Comparison of ENCODE assay signal across 18 cellular contexts in the genomic region with DNA sequence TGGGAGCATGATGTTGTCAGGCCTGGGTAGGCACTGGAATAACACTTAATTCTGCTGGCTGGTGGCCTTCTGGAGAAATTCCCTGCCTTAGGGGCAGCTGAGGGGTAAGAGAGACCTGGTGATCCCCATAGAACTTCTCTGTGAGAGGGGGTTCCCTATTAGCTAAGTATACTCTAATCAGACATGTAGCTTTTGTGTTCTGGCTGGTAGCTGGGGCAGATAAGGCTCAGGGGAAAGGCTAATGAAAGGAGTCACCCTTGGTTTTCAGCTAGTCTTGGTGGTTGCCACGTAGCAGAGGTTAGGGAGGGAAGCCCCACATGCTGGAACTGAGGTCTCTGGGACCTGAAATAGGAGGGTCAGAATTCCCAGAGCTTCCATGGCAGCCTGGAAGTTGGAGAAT. TPM values are rescaled to one million over a fixed set of nuclear protein-coding genes. Genes with fewer than 3 reads are reported as not detected.
A peak's percentile ranks its signal among the peaks of the same experiment; 100 is the strongest.
DNase-seq lines count a peak whose midpoint lies in the region; ATAC-seq and TF ChIP-seq lines count a peak whose summit lies in the region.
"Had no signal": no experiment of that assay in that cellular context is flagged by ENCODE, and none has a peak within 500 bp of the region (broad histone marks: within the 10 kb centered on the region; RNA-seq: fewer than 3 reads in every experiment).

No MANE protein-coding gene starts in this region.

- H2AFZ ChIP-seq in Karpas-422 (ENCODE audit: low read length) (peak overlapping the region; percentile 85; the same call in 1 of the 2 replicates), neural progenitor cell (replicated peaks) (no peak overlapping the region)

- intact Hi-C loops in activated T-helper 2 cell treated with anti-CD3 and anti-CD28 coated beads, Interferon-gamma antibody, Interleukin-2, Interleukin-4, amounts not matched to agents 10 μg/mL and 5 μg/mL and 100 μg/mL, durations not matched to agents 14 hours and 24 hours and 36 hours (cut with micrococcal nuclease): loop anchor here (5.0 to 10.0 kb wide), 3 partner anchors 246 to 699 kb away; partner anchors contain the start of genes CIB1 and GDPGP1

- H3K4me3 Mint-ChIP-seq in activated CD4-positive, alpha-beta T cell treated with anti-CD3 and anti-CD28 coated beads, Interleukin-2, amount 10 ng/mL, durations not matched to agents 7 days and 5 days: peak overlapping the region; percentile 98
- no peak overlapping the region for H3K4me3 Mint-ChIP-seq in activated T-helper 2 cell treated with anti-CD3 and anti-CD28 coated beads, Interferon-gamma antibody, Interleukin-2, Interleukin-4, amounts not matched to agents 10 μg/mL and 5 μg/mL and 100 μg/mL, durations not matched to agents 14 hours and 24 hours and 36 hours (ENCODE audit: low read depth)
- peak overlapping the region; percentile 93 for H3K4me3 Mint-ChIP-seq in neural progenitor cell

- peaks cover 61% of the 10 kb centered on the region for H3K4me1 ChIP-seq in Karpas-422 (ENCODE audit: low read length)
- H3K4me1 ChIP-seq in neural progenitor cell: peaks cover 12% of the 10 kb centered on the region

- H3K9me3 ChIP-seq in Karpas-422 (ENCODE audit: low read length): no peaks in the 10 kb centered on the region
- no peaks in the 10 kb centered on the region for H3K9me3 ChIP-seq in neural progenitor cell (ENCODE audit: low read depth)
- H3K9me3 ChIP-seq: Caco-2, ovary, SK-N-SH had no signal

- H3K27ac ChIP-seq in Karpas-422 (ENCODE audit: low read length): peak overlapping the region; percentile 84
- no peak overlapping the region for H3K27ac ChIP-seq in neural progenitor cell
- H3K27ac ChIP-seq: brain microvascular endothelial cell, PC-9 had no signal

- peaks cover 17% of the 10 kb centered on the region for H3K36me3 Mint-ChIP-seq in activated CD4-positive, alpha-beta T cell treated with anti-CD3 and anti-CD28 coated beads, Interleukin-2, amount 10 ng/mL, durations not matched to agents 7 days and 5 days (ENCODE audit: low read depth)
- peaks cover 17% of the 10 kb centered on the region for H3K36me3 Mint-ChIP-seq in activated T-helper 2 cell treated with anti-CD3 and anti-CD28 coated beads, Interferon-gamma antibody, Interleukin-2, Interleukin-4, amounts not matched to agents 10 μg/mL and 5 μg/mL and 100 μg/mL, durations not matched to agents 14 hours and 24 hours and 36 hours (ENCODE audit: low read depth)
- H3K36me3 Mint-ChIP-seq in neural progenitor cell: peaks cover 8% of the 10 kb centered on the region

- no peaks in the 10 kb centered on the region for H3K36me3 ChIP-seq in Karpas-422 (ENCODE audit: insufficient read depth, low read length)
- no peaks in the 10 kb centered on the region for H3K36me3 ChIP-seq in neural progenitor cell
- H3K36me3 ChIP-seq: ovary had no signal

- H3K4me2 ChIP-seq in Karpas-422 (ENCODE audit: low read depth, low read length, poor library complexity, severe bottlenecking): peak overlapping the region; percentile 93
- H3K4me2 ChIP-seq in neural progenitor cell: no peak overlapping the region

- no peaks in the 10 kb centered on the region for H3K9me2 ChIP-seq in Karpas-422 (replicated peaks; ENCODE audit: insufficient read depth, low read length)
- H3K9me2 ChIP-seq: SK-N-SH had no signal

- peaks cover 16% of the 10 kb centered on the region for H3F3A ChIP-seq in neural progenitor cell (ENCODE audit: low read depth)

- CTCF ChIA-PET in activated CD4-positive, alpha-beta T cell treated with anti-CD3 and anti-CD28 coated beads, Interleukin-2, amount 10 ng/mL, durations not matched to agents 7 days and 5 days (lab: Charles Lee): interaction anchor here (1.1 to 9.8 kb wide), 31 partner anchors 10 to 640 kb away, joined by 3 to 140 read pairs (median 7); partner anchors contain the start of genes MAN2A2 and RCCD1

- peak overlapping the region; percentile 100 for H3K27ac Mint-ChIP-seq in activated CD4-positive, alpha-beta T cell treated with anti-CD3 and anti-CD28 coated beads, Interleukin-2, amount 10 ng/mL, durations not matched to agents 7 days and 5 days
- H3K27ac Mint-ChIP-seq in activated T-helper 2 cell treated with anti-CD3 and anti-CD28 coated beads, Interferon-gamma antibody, Interleukin-2, Interleukin-4, amounts not matched to agents 10 μg/mL and 5 μg/mL and 100 μg/mL, durations not matched to agents 14 hours and 24 hours and 36 hours: peak overlapping the region; percentile 49
- no peak overlapping the region for H3K27ac Mint-ChIP-seq in neural progenitor cell

- H3K79me2 ChIP-seq in Karpas-422 (ENCODE audit: low read length) (peaks cover 37% of the 10 kb centered on the region), neural progenitor cell (ENCODE audit: low read depth) (peaks cover 16% of the 10 kb centered on the region)

- POLR2A ChIA-PET in activated CD4-positive, alpha-beta T cell treated with anti-CD3 and anti-CD28 coated beads, Interleukin-2, amount 10 ng/mL, durations not matched to agents 7 days and 5 days (lab: Charles Lee): interaction anchor here (0.6 kb wide), 1 partner anchor 81 kb away, joined by 4 read pairs; no protein-coding TSS in a partner anchor

- no peak for DNase-seq in activated CD4-positive, alpha-beta T cell treated with anti-CD3 and anti-CD28 coated beads, Interleukin-2, amount 10 ng/mL, durations not matched to agents 7 days and 5 days
- DNase-seq in activated CD4-positive, alpha-beta T cell treated with anti-CD3 and anti-CD28 coated beads, Interleukin-2, amount 50 U/mL, for 4 hours: no peak
- peak; percentile 56 for DNase-seq in Karpas-422
- no peak for DNase-seq in activated T-helper 2 cell treated with anti-CD3 and anti-CD28 coated beads, Interferon-gamma antibody, Interleukin-2, Interleukin-4, amounts not matched to agents 10 μg/mL and 5 μg/mL and 100 μg/mL, durations not matched to agents 14 hours and 24 hours and 36 hours (ENCODE audit: low spot score)
- DNase-seq in neural progenitor cell (ENCODE audit: low spot score): no peak
- no peak for DNase-seq in retina
- DNase-seq in Ammon's horn (ENCODE audit: low spot score): no peak
- DNase-seq: brain microvascular endothelial cell, Caco-2, kidney, NCI-H2029, NCI-H524 treated with DMSO at 0.1 percent for 48 hours, ovary, PC-9, SK-N-SH, trophoblast cell had no signal

- no peak for ATAC-seq in GM21717 (IDR thresholded peaks at IDR 0.05; ENCODE audit: unreplicated experiment)
- ATAC-seq: GM12878 had no signal

- no peak for TF ChIP-seq CTCF in neural progenitor cell (IDR thresholded peaks at IDR 0.05)

- peaks cover 63% of the 10 kb centered on the region for H3K4me1 Mint-ChIP-seq in activated CD4-positive, alpha-beta T cell treated with anti-CD3 and anti-CD28 coated beads, Interleukin-2, amount 10 ng/mL, durations not matched to agents 7 days and 5 days
- peaks cover 48% of the 10 kb centered on the region for H3K4me1 Mint-ChIP-seq in activated T-helper 2 cell treated with anti-CD3 and anti-CD28 coated beads, Interferon-gamma antibody, Interleukin-2, Interleukin-4, amounts not matched to agents 10 μg/mL and 5 μg/mL and 100 μg/mL, durations not matched to agents 14 hours and 24 hours and 36 hours (ENCODE audit: low read depth)
- peaks cover 27% of the 10 kb centered on the region for H3K4me1 Mint-ChIP-seq in neural progenitor cell

- H3K4me3 ChIP-seq in Karpas-422 (ENCODE audit: low read length): peak overlapping the region; percentile 87; the same call in 1 of the 2 replicates
- no peak overlapping the region for H3K4me3 ChIP-seq in neural progenitor cell
- H3K4me3 ChIP-seq: GM12878, PC-9 had no signal

- H4K20me1 ChIP-seq in Karpas-422 (ENCODE audit: insufficient read depth, low read depth, low read length) (no peaks in the 10 kb centered on the region), neural progenitor cell (ENCODE audit: low read depth) (peaks cover 10% of the 10 kb centered on the region)

- H3K9me3 Mint-ChIP-seq in activated CD4-positive, alpha-beta T cell treated with anti-CD3 and anti-CD28 coated beads, Interleukin-2, amount 10 ng/mL, durations not matched to agents 7 days and 5 days: no peaks in the 10 kb centered on the region
- no peaks in the 10 kb centered on the region for H3K9me3 Mint-ChIP-seq in activated T-helper 2 cell treated with anti-CD3 and anti-CD28 coated beads, Interferon-gamma antibody, Interleukin-2, Interleukin-4, amounts not matched to agents 10 μg/mL and 5 μg/mL and 100 μg/mL, durations not matched to agents 14 hours and 24 hours and 36 hours
- no peaks in the 10 kb centered on the region for H3K9me3 Mint-ChIP-seq in neural progenitor cell

- H3K9ac ChIP-seq in Karpas-422 (ENCODE audit: low read length): peak overlapping the region; percentile 98
- no peak overlapping the region for H3K9ac ChIP-seq in neural progenitor cell

- no peaks in the 10 kb centered on the region for H3K27me3 ChIP-seq in Karpas-422 (ENCODE audit: low read length)
- peaks cover 15% of the 10 kb centered on the region for H3K27me3 ChIP-seq in neural progenitor cell
- H3K27me3 ChIP-seq: brain microvascular endothelial cell, ovary had no signal

- H3K27me3 Mint-ChIP-seq in activated CD4-positive, alpha-beta T cell treated with anti-CD3 and anti-CD28 coated beads, Interleukin-2, amount 10 ng/mL, durations not matched to agents 7 days and 5 days: no peaks in the 10 kb centered on the region
- no peaks in the 10 kb centered on the region for H3K27me3 Mint-ChIP-seq in activated T-helper 2 cell treated with anti-CD3 and anti-CD28 coated beads, Interferon-gamma antibody, Interleukin-2, Interleukin-4, amounts not matched to agents 10 μg/mL and 5 μg/mL and 100 μg/mL, durations not matched to agents 14 hours and 24 hours and 36 hours (ENCODE audit: low read depth)
- H3K27me3 Mint-ChIP-seq in neural progenitor cell (ENCODE audit: insufficient read depth, low read depth): peaks cover 8% of the 10 kb centered on the region

RNA-seq across cellular contexts. Expression of gene HDDC3, which starts 1.0 kb away (rescaled TPM):
- total RNA-seq in activated CD4-positive, alpha-beta T cell treated with anti-CD3 and anti-CD28 coated beads, Interleukin-2, amount 10 ng/mL, durations not matched to agents 7 days and 5 days: 10 to 100 TPM; 22.9 to 26.2 TPM
- total RNA-seq in Karpas-422 (2014; rRNA removed; shearing (Covaris generic); ENCODE audit: low replicate concordance): 15.9 and 39.1 TPM in 2 replicates
- 38.6 and 43.0 TPM in 2 replicates for total RNA-seq in activated T-helper 2 cell treated with anti-CD3 and anti-CD28 coated beads, Interferon-gamma antibody, Interleukin-2, Interleukin-4, amounts not matched to agents 10 μg/mL and 5 μg/mL and 100 μg/mL, durations not matched to agents 14 hours and 24 hours and 36 hours
- total RNA-seq in neural progenitor cell (ENCODE audit: low replicate concordance): 20.4 and 21.8 TPM in 2 replicates

RNA-seq across cellular contexts. Expression of gene UNC45A, which starts 1.8 kb away (rescaled TPM):
- total RNA-seq in activated CD4-positive, alpha-beta T cell treated with anti-CD3 and anti-CD28 coated beads, Interleukin-2, amount 10 ng/mL, durations not matched to agents 7 days and 5 days: 10 to 100 TPM; 59.3 to 69.8 TPM
- 25.1 and 58.0 TPM in 2 replicates for total RNA-seq in Karpas-422 (2014; rRNA removed; shearing (Covaris generic); ENCODE audit: low replicate concordance)
- 74.1 and 75.7 TPM in 2 replicates for total RNA-seq in activated T-helper 2 cell treated with anti-CD3 and anti-CD28 coated beads, Interferon-gamma antibody, Interleukin-2, Interleukin-4, amounts not matched to agents 10 μg/mL and 5 μg/mL and 100 μg/mL, durations not matched to agents 14 hours and 24 hours and 36 hours
- total RNA-seq in neural progenitor cell (ENCODE audit: low replicate concordance): 47.7 and 99.5 TPM in 2 replicates

RNA-seq across cellular contexts. Expression of gene RCCD1, which starts 21.4 kb away (rescaled TPM):
- 10 to 100 TPM; 30.8 to 35.9 TPM for total RNA-seq in activated CD4-positive, alpha-beta T cell treated with anti-CD3 and anti-CD28 coated beads, Interleukin-2, amount 10 ng/mL, durations not matched to agents 7 days and 5 days
- 25.3 and 32.9 TPM in 2 replicates for total RNA-seq in Karpas-422 (2014; rRNA removed; shearing (Covaris generic); ENCODE audit: low replicate concordance)
- total RNA-seq in activated T-helper 2 cell treated with anti-CD3 and anti-CD28 coated beads, Interferon-gamma antibody, Interleukin-2, Interleukin-4, amounts not matched to agents 10 μg/mL and 5 μg/mL and 100 μg/mL, durations not matched to agents 14 hours and 24 hours and 36 hours: 30.1 and 31.0 TPM in 2 replicates
- total RNA-seq in neural progenitor cell (ENCODE audit: low replicate concordance): 19.7 and 27.6 TPM in 2 replicates

RNA-seq across cellular contexts. Expression of gene MAN2A2, which starts 30.2 kb away (rescaled TPM):
- total RNA-seq in activated CD4-positive, alpha-beta T cell treated with anti-CD3 and anti-CD28 coated beads, Interleukin-2, amount 10 ng/mL, durations not matched to agents 7 days and 5 days: 10 to 100 TPM; 77.4 to 97.4 TPM
- total RNA-seq in Karpas-422 (2014; rRNA removed; shearing (Covaris generic); ENCODE audit: low replicate concordance): 27.4 and 60.8 TPM in 2 replicates
- total RNA-seq in activated T-helper 2 cell treated with anti-CD3 and anti-CD28 coated beads, Interferon-gamma antibody, Interleukin-2, Interleukin-4, amounts not matched to agents 10 μg/mL and 5 μg/mL and 100 μg/mL, durations not matched to agents 14 hours and 24 hours and 36 hours: 200 and 201 TPM in 2 replicates
- total RNA-seq in neural progenitor cell (ENCODE audit: low replicate concordance): 7.0 and 15.3 TPM in 2 replicates

RNA-seq across cellular contexts. Expression of gene FES, which starts 49.0 kb away (rescaled TPM):
- 10 to 100 TPM in 1 of 2 experiments, 1 to 10 TPM in 1; 8.6 to 10.7 TPM for total RNA-seq in activated CD4-positive, alpha-beta T cell treated with anti-CD3 and anti-CD28 coated beads, Interleukin-2, amount 10 ng/mL, durations not matched to agents 7 days and 5 days
- total RNA-seq in Karpas-422 (2014; rRNA removed; shearing (Covaris generic); ENCODE audit: low replicate concordance): 33.7 and 88.0 TPM in 2 replicates
- total RNA-seq in activated T-helper 2 cell treated with anti-CD3 and anti-CD28 coated beads, Interferon-gamma antibody, Interleukin-2, Interleukin-4, amounts not matched to agents 10 μg/mL and 5 μg/mL and 100 μg/mL, durations not matched to agents 14 hours and 24 hours and 36 hours: 51.9 and 55.8 TPM in 2 replicates
- total RNA-seq in neural progenitor cell (ENCODE audit: low replicate concordance): 11.7 and 14.1 TPM in 2 replicates
